Comparison of ENCODE assay signal across 19 cellular contexts in genomic region chr20:1629321-1629720, GRCh38. TPM values are rescaled to one million over a fixed set of nuclear protein-coding genes. Genes with fewer than 3 reads are reported as not detected.
A peak's percentile ranks its signal among the peaks of the same experiment; 100 is the strongest.
DNase-seq lines count a peak whose midpoint lies in the region; ATAC-seq and TF ChIP-seq lines count a peak whose summit lies in the region.
"Had no signal": no experiment of that assay in that cellular context is flagged by ENCODE, and none has a peak within 500 bp of the region (broad histone marks: within the 10 kb centered on the region; RNA-seq: fewer than 3 reads in every experiment).

No MANE protein-coding gene starts in this region.

- no peaks in the 10 kb centered on the region for H3K27me3 ChIP-seq in CD4-positive, alpha-beta T cell (ENCODE audit: control insufficient read depth, insufficient read depth, low read length)
- H3K27me3 ChIP-seq: BE2C had no signal

- CTCF ChIA-PET in CD4-positive, alpha-beta T cell (lab: Charles Lee) = no interaction called here
- CTCF ChIA-PET in activated CD4-positive, alpha-beta memory T cell treated with anti-CD3 and anti-CD28 coated beads for 36 hours (lab: Charles Lee) = interaction anchor here (1.2 kb wide), 1 partner anchor 125 kb away, joined by 3 read pairs; no protein-coding TSS in a partner anchor

- TF ChIP-seq POLR2A in NB4 (IDR thresholded peaks at IDR 0.05; ENCODE audit: extremely low read depth, insufficient read length) = no peak

- peaks cover 81% of the 10 kb centered on the region for H3K4me1 Mint-ChIP-seq in CD4-positive, alpha-beta T cell (ENCODE audit: low read depth)
- peaks cover 54% of the 10 kb centered on the region for H3K4me1 Mint-ChIP-seq in activated naive CD8-positive, alpha-beta T cell treated with anti-CD3 and anti-CD28 coated beads, Interleukin-2, amount 10 ng/mL, durations not matched to agents 7 days and 5 days
- H3K4me1 Mint-ChIP-seq in naive thymus-derived CD8-positive, alpha-beta T cell = peaks cover 41 to 83% (median 70%) of the 10 kb centered on the region in 4 donors
- H3K4me1 Mint-ChIP-seq in activated CD4-positive, alpha-beta memory T cell treated with anti-CD3 and anti-CD28 coated beads for 36 hours (ENCODE audit: low read depth) = peaks cover 82% of the 10 kb centered on the region
- H3K4me1 Mint-ChIP-seq in T-helper 2 cell treated with Interferon-gamma antibody and Interleukin-4, amounts not matched to agents 5 μg/mL and 100 μg/mL, for 36 hours (ENCODE audit: low read depth) = peaks cover 37% of the 10 kb centered on the region

- peaks cover 81% of the 10 kb centered on the region for H3K36me3 Mint-ChIP-seq in CD4-positive, alpha-beta T cell (ENCODE audit: low read depth)
- peaks cover 62% of the 10 kb centered on the region for H3K36me3 Mint-ChIP-seq in activated naive CD8-positive, alpha-beta T cell treated with anti-CD3 and anti-CD28 coated beads, Interleukin-2, amount 10 ng/mL, durations not matched to agents 7 days and 5 days
- peaks cover 8 to 81% (median 30%) of the 10 kb centered on the region in 3 donors for H3K36me3 Mint-ChIP-seq in naive thymus-derived CD8-positive, alpha-beta T cell
- peaks cover 33% of the 10 kb centered on the region for H3K36me3 Mint-ChIP-seq in activated CD4-positive, alpha-beta memory T cell treated with anti-CD3 and anti-CD28 coated beads for 36 hours
- H3K36me3 Mint-ChIP-seq in T-helper 2 cell treated with Interferon-gamma antibody and Interleukin-4, amounts not matched to agents 5 μg/mL and 100 μg/mL, for 36 hours (ENCODE audit: low read depth) = peaks cover 60% of the 10 kb centered on the region

- no peaks in the 10 kb centered on the region for H3K9me3 ChIP-seq in CD4-positive, alpha-beta T cell (ENCODE audit: control insufficient read depth, low read length)
- H3K9me3 ChIP-seq in mucosa of descending colon = no peaks in the 10 kb centered on the region
- H3K9me3 ChIP-seq: BE2C had no signal

- H3K4me3 Mint-ChIP-seq in CD4-positive, alpha-beta T cell = no peak overlapping the region
- no peak overlapping the region for H3K4me3 Mint-ChIP-seq in activated naive CD8-positive, alpha-beta T cell treated with anti-CD3 and anti-CD28 coated beads, Interleukin-2, amount 10 ng/mL, durations not matched to agents 7 days and 5 days
- H3K4me3 Mint-ChIP-seq in naive thymus-derived CD8-positive, alpha-beta T cell = no peak overlapping the region
- no peak overlapping the region for H3K4me3 Mint-ChIP-seq in activated CD4-positive, alpha-beta memory T cell treated with anti-CD3 and anti-CD28 coated beads for 36 hours
- no peak overlapping the region for H3K4me3 Mint-ChIP-seq in T-helper 2 cell treated with Interferon-gamma antibody and Interleukin-4, amounts not matched to agents 5 μg/mL and 100 μg/mL, for 36 hours
- H3K4me3 Mint-ChIP-seq: IgD-negative memory B cell had no signal

- no peak for TF ChIP-seq CTCF in CD4-positive, alpha-beta T cell (IDR thresholded peaks at IDR 0.05)
- no peak for TF ChIP-seq CTCF in NB4 (IDR thresholded peaks at IDR 0.05; ENCODE audit: low read depth, low read length)
- TF ChIP-seq CTCF in mucosa of descending colon (IDR thresholded peaks at IDR 0.05) = no peak

- H3K4me1 ChIP-seq in mucosa of descending colon (ENCODE audit: low read depth) = no peaks in the 10 kb centered on the region
- H3K4me1 ChIP-seq: BE2C had no signal

- no peaks in the 10 kb centered on the region for H3K9me3 Mint-ChIP-seq in CD4-positive, alpha-beta T cell
- H3K9me3 Mint-ChIP-seq in activated naive CD8-positive, alpha-beta T cell treated with anti-CD3 and anti-CD28 coated beads, Interleukin-2, amount 10 ng/mL, durations not matched to agents 7 days and 5 days = no peaks in the 10 kb centered on the region
- H3K9me3 Mint-ChIP-seq in naive thymus-derived CD8-positive, alpha-beta T cell = no peaks in the 10 kb centered on the region
- no peaks in the 10 kb centered on the region for H3K9me3 Mint-ChIP-seq in activated CD4-positive, alpha-beta memory T cell treated with anti-CD3 and anti-CD28 coated beads for 36 hours
- H3K9me3 Mint-ChIP-seq in T-helper 2 cell treated with Interferon-gamma antibody and Interleukin-4, amounts not matched to agents 5 μg/mL and 100 μg/mL, for 36 hours = no peaks in the 10 kb centered on the region
- H3K9me3 Mint-ChIP-seq: IgD-negative memory B cell had no signal

- no peaks in the 10 kb centered on the region for H3K27me3 Mint-ChIP-seq in CD4-positive, alpha-beta T cell
- no peaks in the 10 kb centered on the region for H3K27me3 Mint-ChIP-seq in activated naive CD8-positive, alpha-beta T cell treated with anti-CD3 and anti-CD28 coated beads, Interleukin-2, amount 10 ng/mL, durations not matched to agents 7 days and 5 days
- no peaks in the 10 kb centered on the region for H3K27me3 Mint-ChIP-seq in naive thymus-derived CD8-positive, alpha-beta T cell
- H3K27me3 Mint-ChIP-seq in activated CD4-positive, alpha-beta memory T cell treated with anti-CD3 and anti-CD28 coated beads for 36 hours = no peaks in the 10 kb centered on the region
- no peaks in the 10 kb centered on the region for H3K27me3 Mint-ChIP-seq in T-helper 2 cell treated with Interferon-gamma antibody and Interleukin-4, amounts not matched to agents 5 μg/mL and 100 μg/mL, for 36 hours (ENCODE audit: low read depth)

- peak overlapping the region; percentile 3 for H3K27ac ChIP-seq in CD4-positive, alpha-beta T cell (ENCODE audit: low read depth, low read length)

- no peak for ATAC-seq in CD4-positive, alpha-beta T cell (ENCODE audit: poor library complexity)
- no peak for ATAC-seq in activated naive CD8-positive, alpha-beta T cell treated with anti-CD3 and anti-CD28 coated beads, Interleukin-2, amount 10 ng/mL, durations not matched to agents 7 days and 5 days (ENCODE audit: low read depth)
- no peak for ATAC-seq in naive thymus-derived CD8-positive, alpha-beta T cell
- ATAC-seq in mucosa of descending colon = no peak

- POLR2A ChIA-PET in CD4-positive, alpha-beta T cell (lab: Charles Lee) = no interaction called here
- POLR2A ChIA-PET in activated naive CD8-positive, alpha-beta T cell treated with anti-CD3 and anti-CD28 coated beads, Interleukin-2, amount 10 ng/mL, durations not matched to agents 7 days and 5 days (lab: Charles Lee) = interaction anchor here (0.6 kb wide), 1 partner anchor 9 kb away, joined by 3 read pairs; the partner anchor contains the start of gene SIRPB1
- POLR2A ChIA-PET in naive thymus-derived CD8-positive, alpha-beta T cell (lab: Charles Lee) = interaction anchor here (0.8 kb wide), 1 partner anchor 9 kb away, joined by 3 read pairs; no protein-coding TSS in a partner anchor
- POLR2A ChIA-PET in activated CD4-positive, alpha-beta memory T cell treated with anti-CD3 and anti-CD28 coated beads for 36 hours (lab: Charles Lee) = no interaction called here

- H3K4me3 ChIP-seq in NB4 (ENCODE audit: low read depth, low read length) = no peak overlapping the region
- H3K4me3 ChIP-seq in mucosa of descending colon = no peak overlapping the region
- H3K4me3 ChIP-seq: PC-9 had no signal

- intact Hi-C loops in CD4-positive, alpha-beta T cell (cut with DNase I, micrococcal nuclease) = no loop called here
- intact Hi-C loops in mucosa of descending colon (cut with DNase I, micrococcal nuclease) = no loop called here
- intact Hi-C loops in activated CD4-positive, alpha-beta memory T cell treated with anti-CD3 and anti-CD28 coated beads for 36 hours (cut with micrococcal nuclease) = loop anchor here (5.0 kb wide), 1 partner anchor 302 kb away; the partner anchor contains the start of gene SDCBP2

- no peaks in the 10 kb centered on the region for H3K36me3 ChIP-seq in mucosa of descending colon (ENCODE audit: low read depth)
- H3K36me3 ChIP-seq: BE2C had no signal

- peak overlapping the region; percentile 92 for H3K27ac Mint-ChIP-seq in CD4-positive, alpha-beta T cell
- H3K27ac Mint-ChIP-seq in activated naive CD8-positive, alpha-beta T cell treated with anti-CD3 and anti-CD28 coated beads, Interleukin-2, amount 10 ng/mL, durations not matched to agents 7 days and 5 days = peak overlapping the region; percentile 55
- peak overlapping the region; percentile 77 to 94 (median 82) for H3K27ac Mint-ChIP-seq in naive thymus-derived CD8-positive, alpha-beta T cell
- H3K27ac Mint-ChIP-seq in activated CD4-positive, alpha-beta memory T cell treated with anti-CD3 and anti-CD28 coated beads for 36 hours = no peak overlapping the region
- no peak overlapping the region for H3K27ac Mint-ChIP-seq in T-helper 2 cell treated with Interferon-gamma antibody and Interleukin-4, amounts not matched to agents 5 μg/mL and 100 μg/mL, for 36 hours
- H3K27ac Mint-ChIP-seq: IgD-negative memory B cell had no signal

- no peak for DNase-seq in CD4-positive, alpha-beta T cell
- DNase-seq in NB4 (ENCODE audit: low read depth) (peak; percentile 27), mucosa of descending colon (no peak), DMS153 (lab: John Stamatoyannopoulos, UW) (no peak)
- DNase-seq in activated naive CD8-positive, alpha-beta T cell treated with anti-CD3 and anti-CD28 coated beads, Interleukin-2, amount 10 ng/mL, durations not matched to agents 7 days and 5 days = no peak
- no peak for DNase-seq in naive thymus-derived CD8-positive, alpha-beta T cell
- DNase-seq in activated CD4-positive, alpha-beta memory T cell treated with anti-CD3 and anti-CD28 coated beads for 36 hours = no peak
- DNase-seq in T-helper 2 cell treated with Interferon-gamma antibody and Interleukin-4, amounts not matched to agents 5 μg/mL and 100 μg/mL, for 36 hours (ENCODE audit: low spot score) = no peak
- DNase-seq: BE2C, DMS79 treated with DMSO at 0.1 percent for 48 hours, HCEC 1CT, NCI-H1436, NCI-H2081 treated with DMSO at 0.1 percent for 48 hours, NCI-H2227 treated with DMSO at 0.1 percent for 48 hours, NCI-H526, PC-9 had no signal

RNA-seq across cellular contexts. Expression of gene SIRPB1, which starts 9.5 kb away (rescaled TPM):
- total RNA-seq in CD4-positive, alpha-beta T cell = 1 to 10 TPM; 7.8 to 8.6 TPM
- 1 to 10 TPM; 6.5 to 9.6 TPM for total RNA-seq in activated naive CD8-positive, alpha-beta T cell treated with anti-CD3 and anti-CD28 coated beads, Interleukin-2, amount 10 ng/mL, durations not matched to agents 7 days and 5 days
- total RNA-seq in naive thymus-derived CD8-positive, alpha-beta T cell = 10 to 100 TPM; 13.3 to 14.8 TPM
- polyA plus RNA-seq in naive thymus-derived CD8-positive, alpha-beta T cell = 1 to 10 TPM in 2 of 3 donors, under 1 TPM in 1; 0.23 to 6.1 (median 3.3) TPM
- total RNA-seq in mucosa of descending colon = 1 to 10 TPM in 2 of 3 donors, not detected in 1; 6.0 to 8.3 TPM
- total RNA-seq in activated CD4-positive, alpha-beta memory T cell treated with anti-CD3 and anti-CD28 coated beads for 36 hours = 1 to 10 TPM; 1.3 to 2.0 TPM
- total RNA-seq: HT-29 had no signal

RNA-seq across cellular contexts. Expression of gene SIRPG, which starts 28.3 kb away (rescaled TPM):
- 10 to 100 TPM; 28.0 to 28.3 TPM for total RNA-seq in CD4-positive, alpha-beta T cell
- total RNA-seq in activated naive CD8-positive, alpha-beta T cell treated with anti-CD3 and anti-CD28 coated beads, Interleukin-2, amount 10 ng/mL, durations not matched to agents 7 days and 5 days = 100 to 1,000 TPM in 1 of 2 experiments, 10 to 100 TPM in 1; 98.7 to 100 TPM
- 10 to 100 TPM; 47.5 to 52.2 TPM for total RNA-seq in naive thymus-derived CD8-positive, alpha-beta T cell
- polyA plus RNA-seq in naive thymus-derived CD8-positive, alpha-beta T cell = 100 to 1,000 TPM; 165 to 246 (median 187) TPM
- 1 to 10 TPM; 1.1 to 1.7 (median 1.2) TPM for total RNA-seq in mucosa of descending colon
- 10 to 100 TPM; 27.9 to 28.5 TPM for total RNA-seq in activated CD4-positive, alpha-beta memory T cell treated with anti-CD3 and anti-CD28 coated beads for 36 hours
- total RNA-seq: HT-29, LHCN-M2 had no signal

Comparison
In these comparisons a context has a peak if more than half of its experiments do, and no peak if none do; other contexts are left out.
1. H3K27ac Mint-ChIP-seq: peak in CD4-positive, alpha-beta T cell (single experiment), activated naive CD8-positive, alpha-beta T cell treated with anti-CD3 and anti-CD28 coated beads, Interleukin-2, amount 10 ng/mL, durations not matched to agents 7 days and 5 days (single experiment) and naive thymus-derived CD8-positive, alpha-beta T cell (10 of 10); none in activated CD4-positive, alpha-beta memory T cell treated with anti-CD3 and anti-CD28 coated beads for 36 hours (single experiment) and T-helper 2 cell treated with Interferon-gamma antibody and Interleukin-4, amounts not matched to agents 5 μg/mL and 100 μg/mL, for 36 hours (single experiment).
2. RNA of gene SIRPG, which starts 28.3 kb away (total RNA-seq): 98.7 to 100 TPM in activated naive CD8-positive, alpha-beta T cell treated with anti-CD3 and anti-CD28 coated beads, Interleukin-2, amount 10 ng/mL, durations not matched to agents 7 days and 5 days, 47.5 to 52.2 TPM in naive thymus-derived CD8-positive, alpha-beta T cell, 27.9 to 28.5 TPM in activated CD4-positive, alpha-beta memory T cell treated with anti-CD3 and anti-CD28 coated beads for 36 hours and 28.0 to 28.3 TPM in CD4-positive, alpha-beta T cell; 1.1 to 1.7 TPM in mucosa of descending colon; every median in the first group is over 10 times any median in the second.
3. POLR2A ChIA-PET loops: an anchor here in activated naive CD8-positive, alpha-beta T cell treated with anti-CD3 and anti-CD28 coated beads, Interleukin-2, amount 10 ng/mL, durations not matched to agents 7 days and 5 days (0.6 kb wide) and naive thymus-derived CD8-positive, alpha-beta T cell (0.8 kb wide); none called in CD4-positive, alpha-beta T cell and activated CD4-positive, alpha-beta memory T cell treated with anti-CD3 and anti-CD28 coated beads for 36 hours.